1 cellular context compared by ENCODE assay signal in the genomic region with DNA sequence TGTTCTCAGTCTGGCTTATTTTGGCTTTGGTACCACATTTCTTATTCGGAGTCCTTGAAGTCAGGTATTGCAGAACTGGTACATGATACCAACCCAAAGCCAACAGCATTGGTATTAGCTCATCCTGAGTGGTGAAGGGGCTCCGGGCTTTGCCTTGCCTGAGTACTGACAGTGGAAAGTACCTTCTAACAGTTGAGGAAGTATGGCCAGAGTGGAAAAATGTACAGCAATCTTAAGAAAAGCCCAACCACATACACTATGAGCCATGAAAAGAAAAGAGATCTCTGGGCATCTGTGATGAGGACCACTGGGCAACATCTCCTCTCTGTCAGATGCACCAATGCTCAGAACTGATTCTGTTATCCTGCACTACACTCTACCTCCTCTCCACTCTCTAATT.
TF ChIP-seq lines count a peak whose summit lies in the region.

No MANE protein-coding gene starts in this region.

TF ChIP-seq in GM12878, 131 proteins besides CTCF, POLR2A, EP300 and RAD21 (continued from another document and continues in another):
- TF ChIP-seq, protein P1, sequence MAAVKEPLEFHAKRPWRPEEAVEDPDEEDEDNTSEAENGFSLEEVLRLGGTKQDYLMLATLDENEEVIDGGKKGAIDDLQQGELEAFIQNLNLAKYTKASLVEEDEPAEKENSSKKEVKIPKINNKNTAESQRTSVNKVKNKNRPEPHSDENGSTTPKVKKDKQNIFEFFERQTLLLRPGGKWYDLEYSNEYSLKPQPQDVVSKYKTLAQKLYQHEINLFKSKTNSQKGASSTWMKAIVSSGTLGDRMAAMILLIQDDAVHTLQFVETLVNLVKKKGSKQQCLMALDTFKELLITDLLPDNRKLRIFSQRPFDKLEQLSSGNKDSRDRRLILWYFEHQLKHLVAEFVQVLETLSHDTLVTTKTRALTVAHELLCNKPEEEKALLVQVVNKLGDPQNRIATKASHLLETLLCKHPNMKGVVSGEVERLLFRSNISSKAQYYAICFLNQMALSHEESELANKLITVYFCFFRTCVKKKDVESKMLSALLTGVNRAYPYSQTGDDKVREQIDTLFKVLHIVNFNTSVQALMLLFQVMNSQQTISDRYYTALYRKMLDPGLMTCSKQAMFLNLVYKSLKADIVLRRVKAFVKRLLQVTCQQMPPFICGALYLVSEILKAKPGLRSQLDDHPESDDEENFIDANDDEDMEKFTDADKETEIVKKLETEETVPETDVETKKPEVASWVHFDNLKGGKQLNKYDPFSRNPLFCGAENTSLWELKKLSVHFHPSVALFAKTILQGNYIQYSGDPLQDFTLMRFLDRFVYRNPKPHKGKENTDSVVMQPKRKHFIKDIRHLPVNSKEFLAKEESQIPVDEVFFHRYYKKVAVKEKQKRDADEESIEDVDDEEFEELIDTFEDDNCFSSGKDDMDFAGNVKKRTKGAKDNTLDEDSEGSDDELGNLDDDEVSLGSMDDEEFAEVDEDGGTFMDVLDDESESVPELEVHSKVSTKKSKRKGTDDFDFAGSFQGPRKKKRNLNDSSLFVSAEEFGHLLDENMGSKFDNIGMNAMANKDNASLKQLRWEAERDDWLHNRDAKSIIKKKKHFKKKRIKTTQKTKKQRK (IDR thresholded peaks at IDR 0.05; ENCODE audit: low read depth, low read length): no peak
- TF ChIP-seq ZNF384 (IDR thresholded peaks at IDR 0.05; ENCODE audit: borderline replicate concordance, low read depth, low read length) (no peak), MTA2 (IDR thresholded peaks at IDR 0.05; ENCODE audit: low read depth) (0 out of 2 replicates have a peak, but pooled peaks have one; percentile 33), FOXM1 (IDR thresholded peaks at IDR 0.05; ENCODE audit: low read depth, low read length) (no peak), CHD2 (IDR thresholded peaks at IDR 0.05; ENCODE audit: borderline replicate concordance, low read depth, low read length) (no peak), RAD51 (IDR thresholded peaks at IDR 0.05) (no peak), TCF3 (IDR thresholded peaks at IDR 0.05; ENCODE audit: borderline replicate concordance, insufficient read depth, low read depth, low read length) (no peak), NFXL1 (IDR thresholded peaks at IDR 0.05; ENCODE audit: borderline replicate concordance) (no peak), BACH1 (IDR thresholded peaks at IDR 0.05; ENCODE audit: borderline replicate concordance) (no peak), ESRRA (IDR thresholded peaks at IDR 0.05; ENCODE audit: low read length) (no peak), MYB (IDR thresholded peaks at IDR 0.05; ENCODE audit: borderline replicate concordance, low read depth, low read length) (no peak), TBL1XR1 (IDR thresholded peaks at IDR 0.05; ENCODE audit: low read depth, low read length) (no peak), NFYA (IDR thresholded peaks at IDR 0.05; ENCODE audit: borderline replicate concordance, low read depth, low read length) (no peak), BHLHE40 (IDR thresholded peaks at IDR 0.05; ENCODE audit: borderline replicate concordance in 1 of 2, low read depth in 2 of 2, low read length in 1 of 2) (no peak), POU2F2 (IDR thresholded peaks at IDR 0.05; ENCODE audit: borderline replicate concordance, low read depth, low read length) (0 out of 3 replicates have a peak, but pooled peaks have one; percentile 34), ATF7 (IDR thresholded peaks at IDR 0.05; ENCODE audit: low read depth) (peak; percentile 35; the same call in 1 of the 2 replicates), KAT2A (conservative IDR thresholded peaks at IDR 0.05; ENCODE audit: control insufficient read depth, low read depth, low read length) (no peak), CBX5 (IDR thresholded peaks at IDR 0.05; ENCODE audit: low read depth) (no peak), SRF (IDR thresholded peaks at IDR 0.05; ENCODE audit: low read depth in 2 of 2, low read length in 2 of 2) (no peak), ZNF217 (IDR thresholded peaks at IDR 0.05) (no peak), ZNF622 (IDR thresholded peaks at IDR 0.05) (no peak), MEF2B (IDR thresholded peaks at IDR 0.05; ENCODE audit: partially characterized antibody, poor library complexity, severe bottlenecking) (no peak), CREM (IDR thresholded peaks at IDR 0.05; ENCODE audit: low read depth) (peak; percentile 51; the same call in 1 of the 2 replicates), PAX5 (IDR thresholded peaks at IDR 0.05; ENCODE audit: borderline replicate concordance, low read depth, low read length) (no peak), ZNF274 (IDR thresholded peaks at IDR 0.05; ENCODE audit: insufficient read depth, insufficient read length) (no peak), KDM1A (IDR thresholded peaks at IDR 0.05; ENCODE audit: borderline replicate concordance) (no peak)
- TF ChIP-seq, protein P2, sequence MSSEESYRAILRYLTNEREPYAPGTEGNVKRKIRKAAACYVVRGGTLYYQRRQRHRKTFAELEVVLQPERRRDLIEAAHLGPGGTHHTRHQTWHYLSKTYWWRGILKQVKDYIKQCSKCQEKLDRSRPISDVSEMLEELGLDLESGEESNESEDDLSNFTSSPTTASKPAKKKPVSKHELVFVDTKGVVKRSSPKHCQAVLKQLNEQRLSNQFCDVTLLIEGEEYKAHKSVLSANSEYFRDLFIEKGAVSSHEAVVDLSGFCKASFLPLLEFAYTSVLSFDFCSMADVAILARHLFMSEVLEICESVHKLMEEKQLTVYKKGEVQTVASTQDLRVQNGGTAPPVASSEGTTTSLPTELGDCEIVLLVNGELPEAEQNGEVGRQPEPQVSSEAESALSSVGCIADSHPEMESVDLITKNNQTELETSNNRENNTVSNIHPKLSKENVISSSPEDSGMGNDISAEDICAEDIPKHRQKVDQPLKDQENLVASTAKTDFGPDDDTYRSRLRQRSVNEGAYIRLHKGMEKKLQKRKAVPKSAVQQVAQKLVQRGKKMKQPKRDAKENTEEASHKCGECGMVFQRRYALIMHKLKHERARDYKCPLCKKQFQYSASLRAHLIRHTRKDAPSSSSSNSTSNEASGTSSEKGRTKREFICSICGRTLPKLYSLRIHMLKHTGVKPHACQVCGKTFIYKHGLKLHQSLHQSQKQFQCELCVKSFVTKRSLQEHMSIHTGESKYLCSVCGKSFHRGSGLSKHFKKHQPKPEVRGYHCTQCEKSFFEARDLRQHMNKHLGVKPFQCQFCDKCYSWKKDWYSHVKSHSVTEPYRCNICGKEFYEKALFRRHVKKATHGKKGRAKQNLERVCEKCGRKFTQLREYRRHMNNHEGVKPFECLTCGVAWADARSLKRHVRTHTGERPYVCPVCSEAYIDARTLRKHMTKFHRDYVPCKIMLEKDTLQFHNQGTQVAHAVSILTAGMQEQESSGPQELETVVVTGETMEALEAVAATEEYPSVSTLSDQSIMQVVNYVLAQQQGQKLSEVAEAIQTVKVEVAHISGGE (CRISPR knock-in tag; IDR thresholded peaks at IDR 0.05): no peak
- TF ChIP-seq, protein P3, sequence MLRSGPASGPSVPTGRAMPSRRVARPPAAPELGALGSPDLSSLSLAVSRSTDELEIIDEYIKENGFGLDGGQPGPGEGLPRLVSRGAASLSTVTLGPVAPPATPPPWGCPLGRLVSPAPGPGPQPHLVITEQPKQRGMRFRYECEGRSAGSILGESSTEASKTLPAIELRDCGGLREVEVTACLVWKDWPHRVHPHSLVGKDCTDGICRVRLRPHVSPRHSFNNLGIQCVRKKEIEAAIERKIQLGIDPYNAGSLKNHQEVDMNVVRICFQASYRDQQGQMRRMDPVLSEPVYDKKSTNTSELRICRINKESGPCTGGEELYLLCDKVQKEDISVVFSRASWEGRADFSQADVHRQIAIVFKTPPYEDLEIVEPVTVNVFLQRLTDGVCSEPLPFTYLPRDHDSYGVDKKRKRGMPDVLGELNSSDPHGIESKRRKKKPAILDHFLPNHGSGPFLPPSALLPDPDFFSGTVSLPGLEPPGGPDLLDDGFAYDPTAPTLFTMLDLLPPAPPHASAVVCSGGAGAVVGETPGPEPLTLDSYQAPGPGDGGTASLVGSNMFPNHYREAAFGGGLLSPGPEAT (IDR thresholded peaks at IDR 0.05; ENCODE audit: low read depth): peak; percentile 90
- TF ChIP-seq, protein P4, sequence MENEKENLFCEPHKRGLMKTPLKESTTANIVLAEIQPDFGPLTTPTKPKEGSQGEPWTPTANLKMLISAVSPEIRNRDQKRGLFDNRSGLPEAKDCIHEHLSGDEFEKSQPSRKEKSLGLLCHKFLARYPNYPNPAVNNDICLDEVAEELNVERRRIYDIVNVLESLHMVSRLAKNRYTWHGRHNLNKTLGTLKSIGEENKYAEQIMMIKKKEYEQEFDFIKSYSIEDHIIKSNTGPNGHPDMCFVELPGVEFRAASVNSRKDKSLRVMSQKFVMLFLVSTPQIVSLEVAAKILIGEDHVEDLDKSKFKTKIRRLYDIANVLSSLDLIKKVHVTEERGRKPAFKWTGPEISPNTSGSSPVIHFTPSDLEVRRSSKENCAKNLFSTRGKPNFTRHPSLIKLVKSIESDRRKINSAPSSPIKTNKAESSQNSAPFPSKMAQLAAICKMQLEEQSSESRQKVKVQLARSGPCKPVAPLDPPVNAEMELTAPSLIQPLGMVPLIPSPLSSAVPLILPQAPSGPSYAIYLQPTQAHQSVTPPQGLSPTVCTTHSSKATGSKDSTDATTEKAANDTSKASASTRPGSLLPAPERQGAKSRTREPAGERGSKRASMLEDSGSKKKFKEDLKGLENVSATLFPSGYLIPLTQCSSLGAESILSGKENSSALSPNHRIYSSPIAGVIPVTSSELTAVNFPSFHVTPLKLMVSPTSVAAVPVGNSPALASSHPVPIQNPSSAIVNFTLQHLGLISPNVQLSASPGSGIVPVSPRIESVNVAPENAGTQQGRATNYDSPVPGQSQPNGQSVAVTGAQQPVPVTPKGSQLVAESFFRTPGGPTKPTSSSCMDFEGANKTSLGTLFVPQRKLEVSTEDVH (IDR thresholded peaks at IDR 0.05; ENCODE audit: low read depth, partially characterized antibody): no peak
- TF ChIP-seq, protein P5, sequence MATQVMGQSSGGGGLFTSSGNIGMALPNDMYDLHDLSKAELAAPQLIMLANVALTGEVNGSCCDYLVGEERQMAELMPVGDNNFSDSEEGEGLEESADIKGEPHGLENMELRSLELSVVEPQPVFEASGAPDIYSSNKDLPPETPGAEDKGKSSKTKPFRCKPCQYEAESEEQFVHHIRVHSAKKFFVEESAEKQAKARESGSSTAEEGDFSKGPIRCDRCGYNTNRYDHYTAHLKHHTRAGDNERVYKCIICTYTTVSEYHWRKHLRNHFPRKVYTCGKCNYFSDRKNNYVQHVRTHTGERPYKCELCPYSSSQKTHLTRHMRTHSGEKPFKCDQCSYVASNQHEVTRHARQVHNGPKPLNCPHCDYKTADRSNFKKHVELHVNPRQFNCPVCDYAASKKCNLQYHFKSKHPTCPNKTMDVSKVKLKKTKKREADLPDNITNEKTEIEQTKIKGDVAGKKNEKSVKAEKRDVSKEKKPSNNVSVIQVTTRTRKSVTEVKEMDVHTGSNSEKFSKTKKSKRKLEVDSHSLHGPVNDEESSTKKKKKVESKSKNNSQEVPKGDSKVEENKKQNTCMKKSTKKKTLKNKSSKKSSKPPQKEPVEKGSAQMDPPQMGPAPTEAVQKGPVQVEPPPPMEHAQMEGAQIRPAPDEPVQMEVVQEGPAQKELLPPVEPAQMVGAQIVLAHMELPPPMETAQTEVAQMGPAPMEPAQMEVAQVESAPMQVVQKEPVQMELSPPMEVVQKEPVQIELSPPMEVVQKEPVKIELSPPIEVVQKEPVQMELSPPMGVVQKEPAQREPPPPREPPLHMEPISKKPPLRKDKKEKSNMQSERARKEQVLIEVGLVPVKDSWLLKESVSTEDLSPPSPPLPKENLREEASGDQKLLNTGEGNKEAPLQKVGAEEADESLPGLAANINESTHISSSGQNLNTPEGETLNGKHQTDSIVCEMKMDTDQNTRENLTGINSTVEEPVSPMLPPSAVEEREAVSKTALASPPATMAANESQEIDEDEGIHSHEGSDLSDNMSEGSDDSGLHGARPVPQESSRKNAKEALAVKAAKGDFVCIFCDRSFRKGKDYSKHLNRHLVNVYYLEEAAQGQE (IDR thresholded peaks at IDR 0.05; ENCODE audit: low read depth, low read length): 0 out of 2 replicates have a peak, but pooled peaks have one; percentile 18
- TF ChIP-seq, protein P6, sequence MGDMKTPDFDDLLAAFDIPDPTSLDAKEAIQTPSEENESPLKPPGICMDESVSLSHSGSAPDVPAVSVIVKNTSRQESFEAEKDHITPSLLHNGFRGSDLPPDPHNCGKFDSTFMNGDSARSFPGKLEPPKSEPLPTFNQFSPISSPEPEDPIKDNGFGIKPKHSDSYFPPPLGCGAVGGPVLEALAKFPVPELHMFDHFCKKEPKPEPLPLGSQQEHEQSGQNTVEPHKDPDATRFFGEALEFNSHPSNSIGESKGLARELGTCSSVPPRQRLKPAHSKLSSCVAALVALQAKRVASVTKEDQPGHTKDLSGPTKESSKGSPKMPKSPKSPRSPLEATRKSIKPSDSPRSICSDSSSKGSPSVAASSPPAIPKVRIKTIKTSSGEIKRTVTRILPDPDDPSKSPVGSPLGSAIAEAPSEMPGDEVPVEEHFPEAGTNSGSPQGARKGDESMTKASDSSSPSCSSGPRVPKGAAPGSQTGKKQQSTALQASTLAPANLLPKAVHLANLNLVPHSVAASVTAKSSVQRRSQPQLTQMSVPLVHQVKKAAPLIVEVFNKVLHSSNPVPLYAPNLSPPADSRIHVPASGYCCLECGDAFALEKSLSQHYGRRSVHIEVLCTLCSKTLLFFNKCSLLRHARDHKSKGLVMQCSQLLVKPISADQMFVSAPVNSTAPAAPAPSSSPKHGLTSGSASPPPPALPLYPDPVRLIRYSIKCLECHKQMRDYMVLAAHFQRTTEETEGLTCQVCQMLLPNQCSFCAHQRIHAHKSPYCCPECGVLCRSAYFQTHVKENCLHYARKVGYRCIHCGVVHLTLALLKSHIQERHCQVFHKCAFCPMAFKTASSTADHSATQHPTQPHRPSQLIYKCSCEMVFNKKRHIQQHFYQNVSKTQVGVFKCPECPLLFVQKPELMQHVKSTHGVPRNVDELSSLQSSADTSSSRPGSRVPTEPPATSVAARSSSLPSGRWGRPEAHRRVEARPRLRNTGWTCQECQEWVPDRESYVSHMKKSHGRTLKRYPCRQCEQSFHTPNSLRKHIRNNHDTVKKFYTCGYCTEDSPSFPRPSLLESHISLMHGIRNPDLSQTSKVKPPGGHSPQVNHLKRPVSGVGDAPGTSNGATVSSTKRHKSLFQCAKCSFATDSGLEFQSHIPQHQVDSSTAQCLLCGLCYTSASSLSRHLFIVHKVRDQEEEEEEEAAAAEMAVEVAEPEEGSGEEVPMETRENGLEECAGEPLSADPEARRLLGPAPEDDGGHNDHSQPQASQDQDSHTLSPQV (IDR thresholded peaks at IDR 0.05): no peak
- TF ChIP-seq, protein P7, sequence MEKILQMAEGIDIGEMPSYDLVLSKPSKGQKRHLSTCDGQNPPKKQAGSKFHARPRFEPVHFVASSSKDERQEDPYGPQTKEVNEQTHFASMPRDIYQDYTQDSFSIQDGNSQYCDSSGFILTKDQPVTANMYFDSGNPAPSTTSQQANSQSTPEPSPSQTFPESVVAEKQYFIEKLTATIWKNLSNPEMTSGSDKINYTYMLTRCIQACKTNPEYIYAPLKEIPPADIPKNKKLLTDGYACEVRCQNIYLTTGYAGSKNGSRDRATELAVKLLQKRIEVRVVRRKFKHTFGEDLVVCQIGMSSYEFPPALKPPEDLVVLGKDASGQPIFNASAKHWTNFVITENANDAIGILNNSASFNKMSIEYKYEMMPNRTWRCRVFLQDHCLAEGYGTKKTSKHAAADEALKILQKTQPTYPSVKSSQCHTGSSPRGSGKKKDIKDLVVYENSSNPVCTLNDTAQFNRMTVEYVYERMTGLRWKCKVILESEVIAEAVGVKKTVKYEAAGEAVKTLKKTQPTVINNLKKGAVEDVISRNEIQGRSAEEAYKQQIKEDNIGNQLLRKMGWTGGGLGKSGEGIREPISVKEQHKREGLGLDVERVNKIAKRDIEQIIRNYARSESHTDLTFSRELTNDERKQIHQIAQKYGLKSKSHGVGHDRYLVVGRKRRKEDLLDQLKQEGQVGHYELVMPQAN (conservative IDR thresholded peaks at IDR 0.05): no peak
